ENCODE assay signal across 10 cellular contexts in the genomic region with DNA sequence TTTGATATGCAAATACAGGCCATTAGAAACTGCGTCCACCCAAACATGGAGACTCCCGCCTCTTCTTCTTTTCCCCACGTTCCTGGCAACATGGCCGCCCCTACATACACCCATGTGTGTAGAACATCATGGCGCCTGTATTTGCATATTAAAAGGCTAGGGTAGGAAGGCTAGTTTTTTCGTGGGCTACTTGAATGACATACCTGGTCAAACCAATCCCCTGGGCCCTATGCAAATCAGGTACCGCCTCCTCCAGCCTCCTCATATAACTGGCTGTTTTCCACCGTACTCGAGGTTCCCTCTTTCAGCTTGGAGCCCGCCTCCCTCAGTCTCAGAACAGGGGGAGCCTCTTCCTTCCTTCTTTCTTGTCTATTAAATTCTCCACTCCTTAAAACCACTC. TPM values are rescaled to one million over a fixed set of nuclear protein-coding genes. Genes with fewer than 3 reads are reported as not detected.
A peak's percentile ranks its signal among the peaks of the same experiment; 100 is the strongest.
DNase-seq lines count a peak whose midpoint lies in the region; ATAC-seq and TF ChIP-seq lines count a peak whose summit lies in the region.
"Had no signal": no experiment of that assay in that cellular context is flagged by ENCODE, and none has a peak within 500 bp of the region (broad histone marks: within the 10 kb centered on the region; RNA-seq: fewer than 3 reads in every experiment).

No MANE protein-coding gene starts in this region.

- peak; percentile 68 for ATAC-seq in lung (ENCODE audit: insufficient read depth, low FRiP score)
- ATAC-seq in HG03097 (IDR thresholded peaks at IDR 0.05; ENCODE audit: low FRiP score, unreplicated experiment): no peak

- H3K27ac ChIP-seq in WERI-Rb-1 (no peak overlapping the region), lung (ENCODE audit: low read depth in 1 of 2, low read length in 1 of 2) (no peak overlapping the region)

- H3K27me3 Mint-ChIP-seq in T-helper 2 cell treated with Interferon-gamma antibody and Interleukin-4, amounts not matched to agents 5 μg/mL and 100 μg/mL, for 36 hours (ENCODE audit: low read depth): peaks cover 39% of the 10 kb centered on the region

- TF ChIP-seq EP300 in Ishikawa (IDR thresholded peaks at IDR 0.05; ENCODE audit: borderline replicate concordance): no peak

- H3K36me3 ChIP-seq in WERI-Rb-1 (no peaks in the 10 kb centered on the region), lung (ENCODE audit: control insufficient read depth in 2 of 2, insufficient read depth in 2 of 2, low read length in 2 of 2) (no peaks in the 10 kb centered on the region)
- H3K36me3 ChIP-seq: tibial nerve had no signal

- DNase-seq in Ammon's horn (ENCODE audit: low spot score): peak; percentile 75
- peak; percentile 5 for DNase-seq in WERI-Rb-1
- peak; percentile 69 for DNase-seq in lung (ENCODE audit: low spot score)
- DNase-seq in activated gamma-delta T cell treated with Interleukin-2 at 50 U/mL for 16 hours: no peak
- DNase-seq in T-helper 2 cell treated with Interferon-gamma antibody and Interleukin-4, amounts not matched to agents 5 μg/mL and 100 μg/mL, for 36 hours (ENCODE audit: low spot score): no peak
- DNase-seq in stimulated activated CD4-positive, alpha-beta T cell treated with anti-CD3 and anti-CD28 coated beads, Interleukin-4, amount 100 ng/mL, for 4 hours: no peak
- DNase-seq: occipital lobe had no signal

- H3K4me3 ChIP-seq in WERI-Rb-1 (ENCODE audit: low read depth, low read length) (no peak overlapping the region), lung (no peak overlapping the region)

- no peaks in the 10 kb centered on the region for H3K4me1 ChIP-seq in lung (ENCODE audit: control insufficient read depth in 2 of 2, insufficient read depth in 2 of 2, low read length in 2 of 2)
- H3K4me1 ChIP-seq: tibial nerve had no signal

- H3K27ac Mint-ChIP-seq in T-helper 2 cell treated with Interferon-gamma antibody and Interleukin-4, amounts not matched to agents 5 μg/mL and 100 μg/mL, for 36 hours: no peak overlapping the region

- TF ChIP-seq RAD21 in Ishikawa (IDR thresholded peaks at IDR 0.05; ENCODE audit: low read depth): no peak

- H3K4me3 Mint-ChIP-seq in T-helper 2 cell treated with Interferon-gamma antibody and Interleukin-4, amounts not matched to agents 5 μg/mL and 100 μg/mL, for 36 hours: no peak overlapping the region

- peaks cover 98% of the 10 kb centered on the region for H3K27me3 ChIP-seq in WERI-Rb-1 (ENCODE audit: insufficient read depth, low read depth, severe bottlenecking)
- H3K27me3 ChIP-seq in lung (ENCODE audit: control insufficient read depth, insufficient read depth): no peaks in the 10 kb centered on the region
- H3K27me3 ChIP-seq: tibial nerve had no signal

- H3K4me1 Mint-ChIP-seq in T-helper 2 cell treated with Interferon-gamma antibody and Interleukin-4, amounts not matched to agents 5 μg/mL and 100 μg/mL, for 36 hours (ENCODE audit: low read depth): peaks cover 8% of the 10 kb centered on the region

- no peaks in the 10 kb centered on the region for H3K36me3 Mint-ChIP-seq in T-helper 2 cell treated with Interferon-gamma antibody and Interleukin-4, amounts not matched to agents 5 μg/mL and 100 μg/mL, for 36 hours (ENCODE audit: low read depth)

- TF ChIP-seq CTCF in WERI-Rb-1 (IDR thresholded peaks at IDR 0.05; ENCODE audit: low read depth, low read length) (no peak), lung (IDR thresholded peaks at IDR 0.05; ENCODE audit: control extremely low read depth, extremely low read depth) (no peak)

- WGBS in lung, 2 donors: 18 to 56% methylated on average over 10 of the region's 10 CpGs

- no peaks in the 10 kb centered on the region for H3K9me3 Mint-ChIP-seq in T-helper 2 cell treated with Interferon-gamma antibody and Interleukin-4, amounts not matched to agents 5 μg/mL and 100 μg/mL, for 36 hours

- H3K9me3 ChIP-seq in WERI-Rb-1 (ENCODE audit: severe bottlenecking) (peaks cover 21% of the 10 kb centered on the region), lung (ENCODE audit: control insufficient read depth in 2 of 2, insufficient read depth in 1 of 2, low read length in 1 of 2) (no peaks in the 10 kb centered on the region)

TF ChIP-seq in Ishikawa, 13 proteins besides CTCF, POLR2A, EP300 and RAD21:
- TF ChIP-seq, protein P1, sequence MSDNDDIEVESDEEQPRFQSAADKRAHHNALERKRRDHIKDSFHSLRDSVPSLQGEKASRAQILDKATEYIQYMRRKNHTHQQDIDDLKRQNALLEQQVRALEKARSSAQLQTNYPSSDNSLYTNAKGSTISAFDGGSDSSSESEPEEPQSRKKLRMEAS (IDR thresholded peaks at IDR 0.05): peak; percentile 38; the same call in 1 of the 2 replicates
- no peak for TF ChIP-seq CEBPB (IDR thresholded peaks at IDR 0.05)
- TF ChIP-seq YY1 (IDR thresholded peaks at IDR 0.05; ENCODE audit: low read depth): peak; percentile 78

RNA-seq across cellular contexts. Expression of a gene that starts 0.8 kb away (rescaled TPM):
- total RNA-seq in lung: 1 to 10 TPM in 1 of 2 donors, under 1 TPM in 1; 0.82 to 1.2 TPM
- 1 to 10 TPM; 1.5 to 1.8 TPM for polyA plus RNA-seq in lung
- total RNA-seq: occipital lobe had no signal

RNA-seq across cellular contexts. Expression of a gene that starts 13.8 kb away (rescaled TPM):
- total RNA-seq in lung: 10 to 100 TPM in 1 of 2 donors, 1 to 10 TPM in 1; 1.2 to 18.5 TPM
- 10 to 100 TPM in 1 of 2 donors, 1 to 10 TPM in 1; 1.9 to 24.0 TPM for polyA plus RNA-seq in lung

RNA-seq across cellular contexts. Expression of a gene that starts 35.2 kb away (rescaled TPM):
- 1 to 10 TPM; 1.1 to 3.4 TPM for total RNA-seq in lung
- polyA plus RNA-seq in lung: 10 to 100 TPM in 1 of 2 donors, not detected in 1; 11.9 TPM
- total RNA-seq: occipital lobe, tibial nerve had no signal

RNA-seq across cellular contexts. Expression of a gene that starts 60.0 kb away (rescaled TPM):
- total RNA-seq in lung: under 1 TPM in 1 of 2 donors, not detected in 1; 0.25 TPM
- under 1 TPM in 1 of 2 donors, not detected in 1; 0.52 TPM for polyA plus RNA-seq in lung
- total RNA-seq: occipital lobe, tibial nerve had no signal

Comparison
In these comparisons a context has a peak if more than half of its experiments do, and no peak if none do; other contexts are left out.
1. DNase-seq: peak in Ammon's horn (single experiment), WERI-Rb-1 (single experiment) and lung (single experiment); none in activated gamma-delta T cell treated with Interleukin-2 at 50 U/mL for 16 hours (single experiment), T-helper 2 cell treated with Interferon-gamma antibody and Interleukin-4, amounts not matched to agents 5 μg/mL and 100 μg/mL, for 36 hours (single experiment) and stimulated activated CD4-positive, alpha-beta T cell treated with anti-CD3 and anti-CD28 coated beads, Interleukin-4, amount 100 ng/mL, for 4 hours (0 of 2).